Comparison of ENCODE assay signal across 8 cellular contexts in the genomic region with DNA sequence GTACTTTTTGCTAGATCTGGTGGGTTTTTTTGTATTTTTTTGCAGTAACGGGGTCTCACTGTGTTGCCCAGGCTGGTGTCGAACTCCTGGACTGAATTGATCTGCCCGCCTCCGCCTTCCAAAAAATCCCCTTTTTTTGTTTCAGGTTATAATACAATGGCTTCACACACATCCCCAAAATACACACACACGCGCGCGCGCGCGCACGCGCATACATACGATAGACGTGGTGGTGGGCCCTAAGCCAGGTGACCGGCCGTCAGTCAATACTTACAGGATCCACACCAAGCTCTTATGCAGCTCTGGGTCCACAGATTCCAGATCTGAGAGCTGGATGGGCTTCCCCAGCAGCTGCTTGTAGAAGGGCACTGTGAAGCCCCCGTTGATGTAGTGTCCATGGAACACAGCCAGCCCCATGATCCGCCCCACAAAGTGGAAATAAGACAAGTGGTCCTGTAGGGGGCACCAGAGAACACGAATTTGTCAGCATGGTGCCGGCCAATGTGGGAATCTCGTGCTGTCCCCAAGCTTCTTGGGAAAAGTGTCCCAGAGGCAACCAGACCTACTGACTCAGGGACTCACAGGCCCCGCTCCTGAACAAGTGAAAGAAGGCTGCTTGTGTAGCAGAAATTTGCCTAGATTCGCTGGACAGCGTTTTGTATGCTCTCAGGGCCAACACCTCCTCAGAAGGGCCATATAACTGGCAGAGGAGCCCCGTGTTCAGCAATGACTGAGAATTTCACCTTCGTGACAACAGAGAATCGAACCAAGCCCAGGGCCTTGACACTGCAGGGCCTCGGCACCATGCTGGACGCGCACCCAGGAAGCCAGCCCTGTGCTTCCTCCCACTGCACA.
DNase-seq lines count a peak whose midpoint lies in the region; ATAC-seq lines count a peak whose summit lies in the region.

No MANE protein-coding gene starts in this region.

- no peaks in the 10 kb centered on the region for H3K9me3 ChIP-seq in CD4-positive, CD25-positive, alpha-beta regulatory T cell (ENCODE audit: control insufficient read depth in 2 of 2, low read length in 2 of 2)
- H3K9me3 ChIP-seq in muscle layer of duodenum (ENCODE audit: control insufficient read depth in 1 of 2, low read length in 2 of 2), result no peaks in the 10 kb centered on the region

- no peaks in the 10 kb centered on the region for H3K27me3 Mint-ChIP-seq in CD4-positive, CD25-positive, alpha-beta regulatory T cell

- ATAC-seq in CD4-positive, CD25-positive, alpha-beta regulatory T cell (ENCODE audit: low read depth in 2 of 2), result no peak
- ATAC-seq in esophagus mucosa, result peak; percentile 70
- no peak for ATAC-seq in HG03025 (IDR thresholded peaks at IDR 0.05; ENCODE audit: low FRiP score, unreplicated experiment)

- no peaks in the 10 kb centered on the region for H3K27me3 ChIP-seq in CD4-positive, CD25-positive, alpha-beta regulatory T cell (ENCODE audit: control insufficient read depth, insufficient read depth, low read length)
- H3K27me3 ChIP-seq in muscle layer of duodenum (ENCODE audit: low read depth, low read length), result no peaks in the 10 kb centered on the region

- peak overlapping the region; percentile 51 to 75 (median 52) for H3K27ac Mint-ChIP-seq in CD4-positive, CD25-positive, alpha-beta regulatory T cell

- no peak overlapping the region for H3K27ac ChIP-seq in CD4-positive, CD25-positive, alpha-beta regulatory T cell (ENCODE audit: insufficient read depth, low read length, poor library complexity, severe bottlenecking)
- peak overlapping the region; percentile 45 for H3K27ac ChIP-seq in muscle layer of duodenum (ENCODE audit: low read length)

- DNase-seq in CD4-positive, CD25-positive, alpha-beta regulatory T cell, result peak; percentile 39 to 66 (median 61)
- DNase-seq in HS-5 (ENCODE audit: low read depth), result peak; percentile 19
- peak; percentile 13 for DNase-seq in NOMO-1 treated with dmso at 0.1 percent for 144 hours (lab: John Stamatoyannopoulos, UW; ENCODE audit: unreplicated experiment)
- peak; percentile 48 for DNase-seq in activated T-cell treated with anti-CD3 and anti-CD28 coated beads for 4 hours
- DNase-seq in stimulated activated CD8-positive, alpha-beta memory T cell treated with anti-CD3 and anti-CD28 coated beads, Interleukin-7, amount 100 ng/mL, for 4 hours (ENCODE audit: low read depth in 2 of 2), result peak; percentile 20 to 24

- H3K4me1 Mint-ChIP-seq in CD4-positive, CD25-positive, alpha-beta regulatory T cell, result peaks cover 3 to 8% (median 6%) of the 10 kb centered on the region in 4 donors

- H3K9me3 Mint-ChIP-seq in CD4-positive, CD25-positive, alpha-beta regulatory T cell, result no peaks in the 10 kb centered on the region

- peaks cover 89% of the 10 kb centered on the region for H3K36me3 ChIP-seq in CD4-positive, CD25-positive, alpha-beta regulatory T cell (ENCODE audit: control insufficient read depth, insufficient read depth, low read length)
- peaks cover 49 to 92% of the 10 kb centered on the region in 2 donors for H3K36me3 ChIP-seq in muscle layer of duodenum (ENCODE audit: control insufficient read depth in 1 of 2, insufficient read depth in 2 of 2, low read length in 2 of 2)

- no peaks in the 10 kb centered on the region for H3K4me1 ChIP-seq in CD4-positive, CD25-positive, alpha-beta regulatory T cell (ENCODE audit: control insufficient read depth, insufficient read depth, low read length, poor library complexity, severe bottlenecking)
- peaks cover 0 to 17% of the 10 kb centered on the region in 2 donors for H3K4me1 ChIP-seq in muscle layer of duodenum (ENCODE audit: control insufficient read depth in 1 of 2, insufficient read depth in 2 of 2, low read length in 2 of 2)

- H3K4me3 ChIP-seq in CD4-positive, CD25-positive, alpha-beta regulatory T cell (ENCODE audit: low read depth, low read length), result no peak overlapping the region
- no peak overlapping the region for H3K4me3 ChIP-seq in muscle layer of duodenum (ENCODE audit: low read depth in 1 of 2, low read length in 2 of 2)

- no peak overlapping the region for H3K4me3 Mint-ChIP-seq in CD4-positive, CD25-positive, alpha-beta regulatory T cell

- peaks cover 67% of the 10 kb centered on the region for H3K36me3 Mint-ChIP-seq in CD4-positive, CD25-positive, alpha-beta regulatory T cell
